Comparison of ENCODE assay signal across 8 cellular contexts in genomic region chr16:89506791-89507191, GRCh38. TPM values are rescaled to one million over a fixed set of nuclear protein-coding genes. Genes with fewer than 3 reads are reported as not detected.
DNase-seq lines count a peak whose midpoint lies in the region; ATAC-seq and TF ChIP-seq lines count a peak whose summit lies in the region.

No MANE protein-coding gene starts in this region.

- H3K4me1 ChIP-seq in BE2C (no peaks in the 10 kb centered on the region), NT2/D1 (ENCODE audit: insufficient read depth, insufficient read length) (no peaks in the 10 kb centered on the region), muscle layer of duodenum (ENCODE audit: control insufficient read depth in 1 of 2, insufficient read depth in 2 of 2, low read length in 2 of 2) (peaks cover 13 to 31% of the 10 kb centered on the region in 2 donors)

- in situ Hi-C loops in astrocyte of the spinal cord (cut with HindIII; ENCODE audit: low sequenced_read_pairs), result no loop called here

- H3K27me3 ChIP-seq in BE2C (no peaks in the 10 kb centered on the region), NT2/D1 (ENCODE audit: insufficient read depth, insufficient read length) (no peaks in the 10 kb centered on the region), muscle layer of duodenum (ENCODE audit: low read depth, low read length) (no peaks in the 10 kb centered on the region)

- H3K9me3 ChIP-seq in BE2C, result no peaks in the 10 kb centered on the region
- H3K9me3 ChIP-seq in NT2/D1 (ENCODE audit: insufficient read depth, low read length), result peaks cover 6% of the 10 kb centered on the region; the same call in 1 of the 2 replicates
- H3K9me3 ChIP-seq in muscle layer of duodenum (ENCODE audit: control insufficient read depth in 1 of 2, low read length in 2 of 2), result no peaks in the 10 kb centered on the region

- peaks cover 13% of the 10 kb centered on the region for H3K36me3 ChIP-seq in BE2C
- H3K36me3 ChIP-seq in NT2/D1 (ENCODE audit: insufficient read depth, insufficient read length, low read length), result peaks cover 23% of the 10 kb centered on the region
- peaks cover 10 to 19% of the 10 kb centered on the region in 2 donors for H3K36me3 ChIP-seq in muscle layer of duodenum (ENCODE audit: control insufficient read depth in 1 of 2, insufficient read depth in 2 of 2, low read length in 2 of 2)

- DNase-seq in BE2C, result no peak
- no peak for DNase-seq in NT2/D1 (ENCODE audit: low read depth, low spot score)
- no peak for DNase-seq in astrocyte of the spinal cord (ENCODE audit: low read depth, low spot score)
- no peak for DNase-seq in midbrain (lab: John Stamatoyannopoulos, UW)
- no peak for DNase-seq in left lobe of liver (ENCODE audit: low spot score)
- DNase-seq in NCI-H524 treated with DMSO at 0.1 percent for 48 hours (lab: John Stamatoyannopoulos, UW), result no peak

- H3K4me3 ChIP-seq in BE2C (ENCODE audit: low read depth, low read length) (peak overlapping the region; percentile 91; the same call in 1 of the 2 replicates), NT2/D1 (ENCODE audit: insufficient read length, low read depth) (peak overlapping the region; percentile 76), astrocyte of the spinal cord (ENCODE audit: low read depth, low read length) (peak overlapping the region; percentile 80), muscle layer of duodenum (ENCODE audit: low read depth in 1 of 2, low read length in 2 of 2) (peak overlapping the region; percentile 91 to 94)

- no peak for ATAC-seq in HG03442 (IDR thresholded peaks at IDR 0.05; ENCODE audit: unreplicated experiment)
- no peak for ATAC-seq in left lobe of liver

- no peak for TF ChIP-seq CTCF in BE2C (IDR thresholded peaks at IDR 0.05; ENCODE audit: low read depth, low read length)
- TF ChIP-seq CTCF in astrocyte of the spinal cord (IDR thresholded peaks at IDR 0.05; ENCODE audit: low read depth, low read length), result no peak

- H3K27ac ChIP-seq in muscle layer of duodenum (ENCODE audit: low read length), result peak overlapping the region; percentile 63

- H3K9ac ChIP-seq in NT2/D1 (ENCODE audit: insufficient read length, low read depth), result peak overlapping the region; percentile 86

RNA-seq across cellular contexts. Expression of gene SPG7, which starts 1.4 kb away (rescaled TPM):
- polyA plus RNA-seq in BE2C (2012; ENCODE audit: insufficient read depth, insufficient read length, low read depth), result 59.3 TPM
- 68.1 TPM for total RNA-seq in left lobe of liver

RNA-seq across cellular contexts. Expression of gene ANKRD11, which starts 16.4 kb away (rescaled TPM):
- 335 TPM for polyA plus RNA-seq in BE2C (2012; ENCODE audit: insufficient read depth, insufficient read length, low read depth)
- 50.7 TPM for total RNA-seq in left lobe of liver

RNA-seq across cellular contexts. Expression of gene RPL13, which starts 53.7 kb away (rescaled TPM):
- 3,732 TPM for polyA plus RNA-seq in BE2C (2012; ENCODE audit: insufficient read depth, insufficient read length, low read depth)
- total RNA-seq in left lobe of liver, result 886 TPM
